11 cellular contexts compared by ENCODE assay signal in genomic region chr4:97984545-97985131, GRCh38.
A peak's percentile ranks its signal among the peaks of the same experiment; 100 is the strongest.
DNase-seq lines count a peak whose midpoint lies in the region; ATAC-seq and TF ChIP-seq lines count a peak whose summit lies in the region.
"Had no signal": no experiment of that assay in that cellular context is flagged by ENCODE, and none has a peak within 500 bp of the region (broad histone marks: within the 10 kb centered on the region; RNA-seq: fewer than 3 reads in every experiment).

No MANE protein-coding gene starts in this region.

- CTCF ChIA-PET in Panc1 (lab: Charles Lee): no interaction called here

- WGBS in right cardiac atrium: 65% methylated on average over 5 of the region's 5 CpGs

- peak in 1 of 2 donors; percentile 5 for DNase-seq in cardiac muscle cell (ENCODE audit: low read depth in 1 of 2, low spot score in 1 of 2)
- no peak for DNase-seq in right cardiac atrium
- no peak for DNase-seq in Panc1 (ENCODE audit: low read depth, low spot score)
- no peak for DNase-seq in fibroblast of mammary gland (ENCODE audit: low read depth)
- no peak for DNase-seq in H4 (ENCODE audit: low spot score)
- DNase-seq: activated T-cell treated with anti-CD3 and anti-CD28 coated beads for 4 hours; NCI-H524 treated with DMSO at 0.1 percent for 48 hours; stimulated activated naive CD8-positive, alpha-beta T cell treated with anti-CD3 and anti-CD28 coated beads, Interleukin-15, Interleukin-2, amounts not matched to agents 100 U/mL and 50 U/mL, for 24 hours had no signal

- no TSS peak for BruUV-seq in Panc1 (replicated peaks; lab: Mats Ljungman, UMichigan)

- in situ Hi-C loops in Panc1 (cut with HindIII; ENCODE audit: low pct_unique_long_range_greater_than_20kb, low sequenced_read_pairs): no loop called here

- no peak overlapping the region for H3K27ac ChIP-seq in cardiac muscle cell
- H3K27ac ChIP-seq in right cardiac atrium (ENCODE audit: low read length): no peak overlapping the region
- no peak overlapping the region for H3K27ac ChIP-seq in Panc1 (ENCODE audit: low read length)

- H3K9me3 ChIP-seq in cardiac muscle cell (ENCODE audit: low read depth) (no peaks in the 10 kb centered on the region), right cardiac atrium (ENCODE audit: control insufficient read depth, low read length) (no peaks in the 10 kb centered on the region), Panc1 (ENCODE audit: control insufficient read depth, insufficient read depth, low read depth, low read length) (no peaks in the 10 kb centered on the region)

- H3K4me1 ChIP-seq in cardiac muscle cell (ENCODE audit: low read depth) (no peaks in the 10 kb centered on the region), right cardiac atrium (ENCODE audit: control insufficient read depth, insufficient read depth, low read length) (no peaks in the 10 kb centered on the region), Panc1 (ENCODE audit: control insufficient read depth, insufficient read depth, low read length) (no peaks in the 10 kb centered on the region)

- TF ChIP-seq CTCF in cardiac muscle cell (IDR thresholded peaks at IDR 0.05; ENCODE audit: low read depth, low read length) (peak; percentile 31), Panc1 (IDR thresholded peaks at IDR 0.05) (peak; percentile 37), fibroblast of mammary gland (conservative IDR thresholded peaks at IDR 0.05; ENCODE audit: control insufficient read depth, insufficient read depth, low read depth, low read length) (peak; percentile 27)

- H3K4me3 ChIP-seq in cardiac muscle cell: no peak overlapping the region
- H3K4me3 ChIP-seq in right cardiac atrium (ENCODE audit: low read length): no peak overlapping the region
- H3K4me3 ChIP-seq in Panc1 (ENCODE audit: low read depth in 2 of 2, low read length in 2 of 2): no peak overlapping the region
- no peak overlapping the region for H3K4me3 ChIP-seq in fibroblast of mammary gland (ENCODE audit: control insufficient read depth, low read depth, low read length)

- intact Hi-C loops in right cardiac atrium (cut with DNase I): no loop called here
- intact Hi-C loops in Panc1 (cut with micrococcal nuclease; ENCODE audit: unreplicated experiment): no loop called here

- ATAC-seq in right cardiac atrium: no peak
- no peak for ATAC-seq in Panc1
- ATAC-seq in HG03175 (IDR thresholded peaks at IDR 0.05; ENCODE audit: unreplicated experiment): no peak
- no peak for ATAC-seq in GM19351 (IDR thresholded peaks at IDR 0.05; ENCODE audit: unreplicated experiment)
- no peak for ATAC-seq in HG03442 (IDR thresholded peaks at IDR 0.05; ENCODE audit: unreplicated experiment)
- ATAC-seq: stimulated activated naive CD8-positive, alpha-beta T cell treated with anti-CD3 and anti-CD28 coated beads, Interleukin-15, Interleukin-2, amounts not matched to agents 100 U/mL and 50 U/mL, for 24 hours had no signal

- H3K27me3 ChIP-seq in cardiac muscle cell: no peaks in the 10 kb centered on the region
- H3K27me3 ChIP-seq in right cardiac atrium (ENCODE audit: control insufficient read depth, insufficient read depth): no peaks in the 10 kb centered on the region
- no peaks in the 10 kb centered on the region for H3K27me3 ChIP-seq in Panc1 (ENCODE audit: control insufficient read depth, insufficient read depth, low read length)

- H3K36me3 ChIP-seq in cardiac muscle cell: no peaks in the 10 kb centered on the region
- H3K36me3 ChIP-seq in Panc1 (ENCODE audit: control insufficient read depth, insufficient read depth, low read length): no peaks in the 10 kb centered on the region

- POLR2A ChIA-PET in Panc1 (lab: Charles Lee): no interaction called here
